In genomic region chr11:46079662-46080061, GRCh38 we compare ENCODE assay signal across 1 cellular context.
TF ChIP-seq lines count a peak whose summit lies in the region.

No MANE protein-coding gene starts in this region.

TF ChIP-seq in GM23338, 12 proteins besides CTCF, POLR2A, EP300 and RAD21:
- no peak for TF ChIP-seq REST (IDR thresholded peaks at IDR 0.05; ENCODE audit: unreplicated experiment)
